ENCODE assay signal across 8 cellular contexts in the genomic region with DNA sequence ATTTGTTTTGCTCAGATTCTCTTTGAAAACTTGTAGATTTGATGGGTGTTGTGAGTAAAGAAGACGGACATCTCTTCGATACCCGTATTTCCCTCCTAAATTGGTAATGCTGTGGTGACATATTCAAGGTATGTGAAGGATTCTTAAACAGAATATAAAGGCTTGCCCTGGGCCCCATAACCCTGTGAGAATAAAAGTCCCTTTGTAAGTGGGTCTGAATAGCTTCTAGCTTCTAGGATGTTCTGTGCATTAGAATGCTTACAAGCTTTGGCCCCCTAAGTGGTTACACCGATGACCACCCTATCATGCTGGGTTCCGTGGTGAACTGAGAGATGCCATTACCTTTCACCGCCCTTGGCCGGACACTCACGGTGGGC. TPM values are rescaled to one million over a fixed set of nuclear protein-coding genes. Genes with fewer than 3 reads are reported as not detected.
A peak's percentile ranks its signal among the peaks of the same experiment; 100 is the strongest.
DNase-seq lines count a peak whose midpoint lies in the region; ATAC-seq, FAIRE-seq and TF ChIP-seq lines count a peak whose summit lies in the region.

No MANE protein-coding gene starts in this region.

- peaks cover 2 to 13% of the 10 kb centered on the region in 2 donors for H3K36me3 Mint-ChIP-seq in activated T-cell treated with anti-CD3 and anti-CD28 coated beads, Interleukin-2, amount 50 U/mL, for 72 hours (ENCODE audit: insufficient read depth in 2 of 2)
- H3K36me3 Mint-ChIP-seq in activated T-helper 2 cell treated with anti-CD3 and anti-CD28 coated beads, Interferon-gamma antibody, Interleukin-2, Interleukin-4, amounts not matched to agents 10 μg/mL and 5 μg/mL and 100 μg/mL, durations not matched to agents 14 hours and 24 hours and 36 hours (ENCODE audit: low read depth): peaks cover 16% of the 10 kb centered on the region

- H3K4me1 Mint-ChIP-seq in activated T-cell treated with anti-CD3 and anti-CD28 coated beads, Interleukin-2, amount 50 U/mL, for 72 hours (ENCODE audit: low read depth): peaks cover 34% of the 10 kb centered on the region
- peaks cover 20% of the 10 kb centered on the region for H3K4me1 Mint-ChIP-seq in activated T-helper 2 cell treated with anti-CD3 and anti-CD28 coated beads, Interferon-gamma antibody, Interleukin-2, Interleukin-4, amounts not matched to agents 10 μg/mL and 5 μg/mL and 100 μg/mL, durations not matched to agents 14 hours and 24 hours and 36 hours (ENCODE audit: low read depth)

- peak overlapping the region; percentile 81 for H3K4me2 ChIP-seq in keratinocyte (ENCODE audit: control insufficient read depth, extremely low read depth, insufficient read depth, low read depth, low read length)

- intact Hi-C loops in activated T-helper 2 cell treated with anti-CD3 and anti-CD28 coated beads, Interferon-gamma antibody, Interleukin-2, Interleukin-4, amounts not matched to agents 10 μg/mL and 5 μg/mL and 100 μg/mL, durations not matched to agents 14 hours and 24 hours and 36 hours (cut with micrococcal nuclease): loop anchor here (5.0 to 10.0 kb wide), 4 partner anchors 39 to 214 kb away; a partner anchor contains a TSS

- H3K4me1 ChIP-seq in keratinocyte (ENCODE audit: control insufficient read depth, extremely low read depth, insufficient read depth, low read length): peaks cover 8% of the 10 kb centered on the region

- no peak for FAIRE-seq in keratinocyte (lab: Jason Lieb, UNC)

- dilution Hi-C loops in keratinocyte (cut with MboI; ENCODE audit: extremely low pct_ligation_motif_present, low sequenced_read_pairs): no loop called here

- H3K9me1 ChIP-seq in keratinocyte (ENCODE audit: control insufficient read depth, extremely low read depth, insufficient read depth, low read length): no peaks in the 10 kb centered on the region

- H3K27me3 Mint-ChIP-seq in activated T-cell treated with anti-CD3 and anti-CD28 coated beads, Interleukin-2, amount 50 U/mL, for 72 hours (ENCODE audit: low read depth): no peaks in the 10 kb centered on the region
- no peaks in the 10 kb centered on the region for H3K27me3 Mint-ChIP-seq in activated T-helper 2 cell treated with anti-CD3 and anti-CD28 coated beads, Interferon-gamma antibody, Interleukin-2, Interleukin-4, amounts not matched to agents 10 μg/mL and 5 μg/mL and 100 μg/mL, durations not matched to agents 14 hours and 24 hours and 36 hours (ENCODE audit: low read depth)

- H3K9ac ChIP-seq in keratinocyte (ENCODE audit: control insufficient read depth, extremely low read depth, insufficient read depth, low read length): peak overlapping the region; percentile 82

- H3K9me3 ChIP-seq in keratinocyte (ENCODE audit: control insufficient read depth, low read depth, low read length): no peaks in the 10 kb centered on the region

- peak overlapping the region; percentile 95 to 97 for H3K4me3 Mint-ChIP-seq in activated T-cell treated with anti-CD3 and anti-CD28 coated beads, Interleukin-2, amount 50 U/mL, for 72 hours
- H3K4me3 Mint-ChIP-seq in activated T-helper 2 cell treated with anti-CD3 and anti-CD28 coated beads, Interferon-gamma antibody, Interleukin-2, Interleukin-4, amounts not matched to agents 10 μg/mL and 5 μg/mL and 100 μg/mL, durations not matched to agents 14 hours and 24 hours and 36 hours (ENCODE audit: low read depth): peak overlapping the region; percentile 99

- H3K27ac ChIP-seq in keratinocyte (ENCODE audit: control insufficient read depth, insufficient read depth, low read length) (peak overlapping the region; percentile 15), temporal lobe (ENCODE audit: low read depth, low read length) (peak overlapping the region; percentile 83)

- no peak for ATAC-seq in activated T-cell treated with anti-CD3 and anti-CD28 coated beads, Interleukin-2, amount 50 U/mL, for 72 hours (replicated peaks in 1 of 2)
- ATAC-seq in GM18870 (IDR thresholded peaks at IDR 0.05; ENCODE audit: unreplicated experiment): no peak

- peaks cover 40% of the 10 kb centered on the region for H3K79me2 ChIP-seq in keratinocyte (ENCODE audit: control insufficient read depth, insufficient read depth, low read length)

- peak overlapping the region; percentile 88 to 92 (median 90) for H3K4me3 ChIP-seq in keratinocyte (ENCODE audit: control insufficient read depth in 2 of 3, extremely low read depth in 1 of 3, insufficient read depth in 2 of 3, low read depth in 1 of 3, low read length in 3 of 3)

- no peak for TF ChIP-seq CTCF in keratinocyte (optimal IDR thresholded peaks at IDR 0.05 in 1 of 3, IDR thresholded peaks at IDR 0.05 in 1 of 3, conservative IDR thresholded peaks at IDR 0.05 in 1 of 3; ENCODE audit: extremely low read depth in 1 of 3, insufficient read depth in 2 of 3, low read length in 3 of 3)

- H4K20me1 ChIP-seq in keratinocyte (ENCODE audit: control insufficient read depth, extremely low read depth, insufficient read depth, low read length): no peaks in the 10 kb centered on the region

- H3K36me3 ChIP-seq in keratinocyte (ENCODE audit: control insufficient read depth in 2 of 2, extremely low read depth in 1 of 2, insufficient read depth in 2 of 2, low read length in 2 of 2): peaks cover 2 to 3% of the 10 kb centered on the region in 2 experiments

- DNase-seq in activated T-cell treated with anti-CD3 and anti-CD28 coated beads, Interleukin-2, amount 50 U/mL, for 72 hours: no peak
- no peak for DNase-seq in activated T-cell treated with anti-CD3 and anti-CD28 coated beads, Interleukin-2, amount 50 U/mL, for 1 hour
- DNase-seq in activated T-helper 2 cell treated with anti-CD3 and anti-CD28 coated beads, Interferon-gamma antibody, Interleukin-2, Interleukin-4, amounts not matched to agents 10 μg/mL and 5 μg/mL and 100 μg/mL, durations not matched to agents 14 hours and 24 hours and 36 hours (ENCODE audit: low spot score): no peak
- DNase-seq in keratinocyte (ENCODE audit: low read depth, low spot score) (no peak), NCI-H446 (lab: John Stamatoyannopoulos, UW) (no peak)
- DNase-seq in activated CD4-positive, alpha-beta T cell treated with anti-CD3 and anti-CD28 coated beads, Interleukin-2, amount 50 U/mL, for 4 hours: no peak

- H2AFZ ChIP-seq in keratinocyte (ENCODE audit: control insufficient read depth, low read length): peak overlapping the region; percentile 99

- H3K9me3 Mint-ChIP-seq in activated T-cell treated with anti-CD3 and anti-CD28 coated beads, Interleukin-2, amount 50 U/mL, for 72 hours: no peaks in the 10 kb centered on the region
- no peaks in the 10 kb centered on the region for H3K9me3 Mint-ChIP-seq in activated T-helper 2 cell treated with anti-CD3 and anti-CD28 coated beads, Interferon-gamma antibody, Interleukin-2, Interleukin-4, amounts not matched to agents 10 μg/mL and 5 μg/mL and 100 μg/mL, durations not matched to agents 14 hours and 24 hours and 36 hours

- peak overlapping the region; percentile 75 for H3K27ac Mint-ChIP-seq in activated T-cell treated with anti-CD3 and anti-CD28 coated beads, Interleukin-2, amount 50 U/mL, for 72 hours
- peak overlapping the region; percentile 86 for H3K27ac Mint-ChIP-seq in activated T-helper 2 cell treated with anti-CD3 and anti-CD28 coated beads, Interferon-gamma antibody, Interleukin-2, Interleukin-4, amounts not matched to agents 10 μg/mL and 5 μg/mL and 100 μg/mL, durations not matched to agents 14 hours and 24 hours and 36 hours

- no peaks in the 10 kb centered on the region for H3K27me3 ChIP-seq in keratinocyte (ENCODE audit: control insufficient read depth, extremely low read depth, insufficient read depth, low read length)

RNA-seq across cellular contexts. Expression of a gene that starts 0.6 kb away (rescaled TPM):
- total RNA-seq in activated T-cell treated with anti-CD3 and anti-CD28 coated beads, Interleukin-2, amount 50 U/mL, for 72 hours: 10 to 100 TPM; 27.6 to 34.3 TPM
- 27.0 and 28.1 TPM in 2 replicates for total RNA-seq in activated T-helper 2 cell treated with anti-CD3 and anti-CD28 coated beads, Interferon-gamma antibody, Interleukin-2, Interleukin-4, amounts not matched to agents 10 μg/mL and 5 μg/mL and 100 μg/mL, durations not matched to agents 14 hours and 24 hours and 36 hours
- polyA plus RNA-seq in keratinocyte: 9.5 to 15.6 TPM (median 11.2 TPM) in 3 replicates
- 7.7 TPM for polyA plus RNA-seq in keratinocyte (2011; ENCODE audit: low read depth)
- polyA plus RNA-seq in keratinocyte (2011; cell fraction: cytosol; rRNA removed): 6.4 and 12.1 TPM in 2 replicates
- polyA plus RNA-seq in keratinocyte (2011; cell fraction: nucleus; rRNA removed): 14.2 and 15.5 TPM in 2 replicates
- polyA plus RNA-seq in keratinocyte (2012; ENCODE audit: low replicate concordance): 5.9 and 12.0 TPM in 2 replicates
- 6.0 to 46.9 TPM (median 21.2 TPM) in 3 replicates for polyA minus RNA-seq in keratinocyte
- polyA minus RNA-seq in keratinocyte (2011; cell fraction: cytosol; rRNA and poly(A)+ RNA removed): 57.6 TPM
- 14.9 and 27.1 TPM in 2 replicates for polyA minus RNA-seq in keratinocyte (2011; cell fraction: nucleus; rRNA and poly(A)+ RNA removed)
- total RNA-seq in temporal lobe: 36.4 TPM
